ENCODE assay signal across 8 cellular contexts in the genomic region with DNA sequence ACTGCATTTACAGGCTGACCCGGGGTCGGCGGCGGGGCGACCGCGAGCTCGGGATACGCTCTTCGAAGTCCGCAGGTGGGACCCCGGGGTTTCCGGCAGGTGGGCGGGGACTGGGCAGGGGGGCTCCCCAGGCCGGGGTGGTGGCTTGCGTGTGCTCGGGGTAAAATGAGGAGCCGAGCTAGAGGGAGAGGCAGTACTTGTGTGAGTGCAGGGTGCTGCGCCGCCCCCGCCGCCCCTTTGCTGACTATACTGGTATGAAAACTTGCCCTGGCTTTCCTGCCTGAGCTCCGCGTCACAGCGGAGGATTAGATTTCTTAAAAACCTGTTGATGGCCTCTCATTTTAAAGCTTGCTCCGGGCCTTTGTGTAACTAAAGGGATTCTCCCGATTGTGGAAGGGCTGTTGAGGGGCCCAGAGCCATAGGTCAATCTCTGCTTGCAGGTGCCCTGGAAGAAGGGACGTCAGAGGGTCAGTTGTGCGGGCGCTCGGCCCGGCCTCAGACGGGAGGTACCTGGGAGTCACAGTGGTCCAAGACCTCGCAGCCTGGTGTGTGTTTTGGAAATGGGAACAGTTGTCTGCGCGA. TPM values are rescaled to one million over a fixed set of nuclear protein-coding genes. Genes with fewer than 3 reads are reported as not detected.
DNase-seq lines count a peak whose midpoint lies in the region; ATAC-seq and TF ChIP-seq lines count a peak whose summit lies in the region.

No MANE protein-coding gene starts in this region.

- POLR2A ChIA-PET in BJ (lab: Charles Lee): interaction anchor here (0.9 to 1.0 kb wide), 2 partner anchors 13 to 327 kb away, joined by 5 to 8 read pairs; a partner anchor contains a TSS
- POLR2A ChIA-PET in OCI-LY7 (lab: Charles Lee): interaction anchor here (0.6 to 2.6 kb wide), 9 partner anchors 9 to 834 kb away, joined by 3 to 19 read pairs (median 3); no protein-coding TSS in a partner anchor

- H3K4me1 Mint-ChIP-seq in activated T-helper 17 cell treated with anti-CD3 and anti-CD28 coated beads, Interleukin-2, amount 50 U/mL, for 72 hours: peaks cover 17% of the 10 kb centered on the region
- peaks cover 26 to 30% of the 10 kb centered on the region in 2 donors for H3K4me1 Mint-ChIP-seq in natural killer cell
- H3K4me1 Mint-ChIP-seq in stimulated activated naive B cell treated with anti-CD40 and anti-IgM and Interleukin-4, amounts not matched to agents 10 μg/mL and 1 μg/mL and 100 μg/mL, for 72 hours: peaks cover 16 to 37% of the 10 kb centered on the region in 2 donors

- H3K27ac Mint-ChIP-seq in activated T-helper 17 cell treated with anti-CD3 and anti-CD28 coated beads, Interleukin-2, amount 50 U/mL, for 72 hours: peak overlapping the region; percentile 97
- peak overlapping the region; percentile 78 to 89 for H3K27ac Mint-ChIP-seq in natural killer cell
- peak overlapping the region; percentile 94 for H3K27ac Mint-ChIP-seq in stimulated activated naive B cell treated with anti-CD40 and anti-IgM and Interleukin-4, amounts not matched to agents 10 μg/mL and 1 μg/mL and 100 μg/mL, for 72 hours

- CTCF ChIA-PET in BJ (lab: Yijun Ruan, JAX) (interaction anchor here (0.5 to 2.0 kb wide), 8 partner anchors 9 to 327 kb away, joined by 3 to 7 read pairs (median 3); a partner anchor contains a TSS), OCI-LY7 (lab: Charles Lee; ENCODE audit: unreplicated experiment) (no interaction called here)

- peaks cover 13% of the 10 kb centered on the region for H3K4me1 ChIP-seq in OCI-LY7 (ENCODE audit: insufficient read depth, low read length, poor library complexity, severe bottlenecking)

- no peaks in the 10 kb centered on the region for H4K20me1 ChIP-seq in OCI-LY7 (ENCODE audit: insufficient read depth, low read length)

- ATAC-seq in GM19324 (IDR thresholded peaks at IDR 0.05; ENCODE audit: low FRiP score, unreplicated experiment) (peak; percentile 37), HG03442 (IDR thresholded peaks at IDR 0.05; ENCODE audit: unreplicated experiment) (peak; percentile 52), natural killer cell (peak; percentile 53 to 73 (median 62))
- ATAC-seq in activated T-helper 17 cell treated with anti-CD3 and anti-CD28 coated beads, Interleukin-2, amount 50 U/mL, for 72 hours (replicated peaks): peak; percentile 78
- peak; percentile 78 to 79 for ATAC-seq in stimulated activated naive B cell treated with anti-CD40 and anti-IgM and Interleukin-4, amounts not matched to agents 10 μg/mL and 1 μg/mL and 100 μg/mL, for 72 hours (replicated peaks)

- peaks cover 24% of the 10 kb centered on the region for H3K79me2 ChIP-seq in OCI-LY7 (ENCODE audit: insufficient read depth, low read depth, low read length)

- H3K4me3 ChIP-seq in BJ (ENCODE audit: low read depth, low read length) (peak overlapping the region; percentile 69), OCI-LY7 (ENCODE audit: low read depth, low read length, poor library complexity, severe bottlenecking) (peak overlapping the region; percentile 80), fibroblast of mammary gland (ENCODE audit: control insufficient read depth, low read depth, low read length) (peak overlapping the region; percentile 93)

- peak overlapping the region; percentile 85 for H3K4me2 ChIP-seq in OCI-LY7 (ENCODE audit: low read length)

- no peaks in the 10 kb centered on the region for H3K36me3 ChIP-seq in BJ (ENCODE audit: control insufficient read depth, insufficient read depth, low read length)
- H3K36me3 ChIP-seq in OCI-LY7 (ENCODE audit: insufficient read depth, low read length): peaks cover 10% of the 10 kb centered on the region; the same call in 1 of the 2 replicates

- no peaks in the 10 kb centered on the region for H3K9me2 ChIP-seq in OCI-LY7 (ENCODE audit: insufficient read depth, low read length)

- intact Hi-C loops in OCI-LY7 (cut with micrococcal nuclease; ENCODE audit: unreplicated experiment) (no loop called here), natural killer cell (cut with micrococcal nuclease) (loop anchor here (2.0 kb wide), 3 partner anchors 73 to 327 kb away; a partner anchor contains a TSS)

- no peaks in the 10 kb centered on the region for H3K27me3 ChIP-seq in BJ (ENCODE audit: control insufficient read depth, insufficient read depth, low read length)

- peak overlapping the region; percentile 64 for H3K27ac ChIP-seq in OCI-LY7 (ENCODE audit: low read depth, low read length, poor library complexity, severe bottlenecking)

- no peak for TF ChIP-seq CTCF in BJ (IDR thresholded peaks at IDR 0.05; ENCODE audit: insufficient read depth, low read depth, low read length)
- no peak for TF ChIP-seq CTCF in OCI-LY7 (conservative IDR thresholded peaks at IDR 0.05; ENCODE audit: low read length)
- TF ChIP-seq CTCF in fibroblast of mammary gland (conservative IDR thresholded peaks at IDR 0.05; ENCODE audit: control insufficient read depth, insufficient read depth, low read depth, low read length): no peak
- no peak for TF ChIP-seq CTCF in natural killer cell (IDR thresholded peaks at IDR 0.05)

- H3K36me3 Mint-ChIP-seq in activated T-helper 17 cell treated with anti-CD3 and anti-CD28 coated beads, Interleukin-2, amount 50 U/mL, for 72 hours (ENCODE audit: low read depth): peaks cover 29% of the 10 kb centered on the region
- H3K36me3 Mint-ChIP-seq in natural killer cell: no peaks in the 10 kb centered on the region
- H3K36me3 Mint-ChIP-seq in stimulated activated naive B cell treated with anti-CD40 and anti-IgM and Interleukin-4, amounts not matched to agents 10 μg/mL and 1 μg/mL and 100 μg/mL, for 72 hours: peaks cover 17 to 22% of the 10 kb centered on the region in 2 donors

- H3K27me3 Mint-ChIP-seq in activated T-helper 17 cell treated with anti-CD3 and anti-CD28 coated beads, Interleukin-2, amount 50 U/mL, for 72 hours: no peaks in the 10 kb centered on the region
- no peaks in the 10 kb centered on the region for H3K27me3 Mint-ChIP-seq in natural killer cell (ENCODE audit: low read depth in 2 of 2)
- no peaks in the 10 kb centered on the region for H3K27me3 Mint-ChIP-seq in stimulated activated naive B cell treated with anti-CD40 and anti-IgM and Interleukin-4, amounts not matched to agents 10 μg/mL and 1 μg/mL and 100 μg/mL, for 72 hours

- no TSS peak for BruUV-seq in OCI-LY7 (replicated peaks; lab: Mats Ljungman, UMichigan)

- peak overlapping the region; percentile 83 for H3K4me3 Mint-ChIP-seq in activated T-helper 17 cell treated with anti-CD3 and anti-CD28 coated beads, Interleukin-2, amount 50 U/mL, for 72 hours
- H3K4me3 Mint-ChIP-seq in natural killer cell: peak overlapping the region; percentile 95
- H3K4me3 Mint-ChIP-seq in stimulated activated naive B cell treated with anti-CD40 and anti-IgM and Interleukin-4, amounts not matched to agents 10 μg/mL and 1 μg/mL and 100 μg/mL, for 72 hours: peak overlapping the region; percentile 89 to 94

- DNase-seq in BJ (ENCODE audit: low read depth) (no peak), OCI-LY7 (ENCODE audit: low spot score) (peak; percentile 74), fibroblast of mammary gland (ENCODE audit: low read depth) (peak; percentile 52), natural killer cell (no peak)
- peak; percentile 72 for DNase-seq in stimulated activated naive B cell treated with anti-CD40 and anti-IgM and Interleukin-4, amounts not matched to agents 10 μg/mL and 1 μg/mL and 100 μg/mL, for 72 hours

- H3K9me3 ChIP-seq in OCI-LY7 (ENCODE audit: low read length): no peaks in the 10 kb centered on the region

- H2AFZ ChIP-seq in OCI-LY7 (ENCODE audit: low read length): peak overlapping the region; percentile 65; the same call in 1 of the 2 replicates

- no peaks in the 10 kb centered on the region for H3K9me3 Mint-ChIP-seq in activated T-helper 17 cell treated with anti-CD3 and anti-CD28 coated beads, Interleukin-2, amount 50 U/mL, for 72 hours
- no peaks in the 10 kb centered on the region for H3K9me3 Mint-ChIP-seq in natural killer cell
- H3K9me3 Mint-ChIP-seq in stimulated activated naive B cell treated with anti-CD40 and anti-IgM and Interleukin-4, amounts not matched to agents 10 μg/mL and 1 μg/mL and 100 μg/mL, for 72 hours: peaks cover 4 to 6% of the 10 kb centered on the region in 2 donors

RNA-seq across cellular contexts. Expression of a gene that starts 0.5 kb away (rescaled TPM):
- 13.2 and 29.7 TPM in 2 replicates for polyA plus RNA-seq in BJ (2011; rRNA removed)
- polyA minus RNA-seq in BJ (2011; rRNA and poly(A)+ RNA removed): 4.7 and 6.4 TPM in 2 replicates
- 20.9 and 24.3 TPM in 2 replicates for total RNA-seq in OCI-LY7 (2014; rRNA removed; shearing (Covaris generic))
- total RNA-seq in OCI-LY7 (2022) (33.4 and 36.3 TPM in 2 replicates), natural killer cell (10 to 100 TPM; 15.0 to 17.2 (median 15.4) TPM)
- 10 to 100 TPM; 32.2 to 41.1 TPM for total RNA-seq in activated T-helper 17 cell treated with anti-CD3 and anti-CD28 coated beads, Interleukin-2, amount 50 U/mL, for 72 hours

RNA-seq across cellular contexts. Expression of a gene that starts 0.8 kb away (rescaled TPM):
- 0.20 and 0.43 TPM in 2 replicates for polyA plus RNA-seq in BJ (2011; rRNA removed)
- 0.21 and 0.71 TPM in 2 replicates for polyA minus RNA-seq in BJ (2011; rRNA and poly(A)+ RNA removed)
- 0.41 and 2.0 TPM in 2 replicates for total RNA-seq in OCI-LY7 (2014; rRNA removed; shearing (Covaris generic))
- total RNA-seq in OCI-LY7 (2022) (1.6 TPM in 2 replicates), natural killer cell (under 1 TPM; 0.70 to 0.89 (median 0.85) TPM)
- 1 to 10 TPM in 1 of 2 donors, under 1 TPM in 1; 0.45 to 1.1 TPM for total RNA-seq in activated T-helper 17 cell treated with anti-CD3 and anti-CD28 coated beads, Interleukin-2, amount 50 U/mL, for 72 hours

Comparison
In these comparisons a context has a peak if more than half of its experiments do, and no peak if none do; other contexts are left out.
1. DNase-seq: peak in OCI-LY7 (single experiment), fibroblast of mammary gland (single experiment) and stimulated activated naive B cell treated with anti-CD40 and anti-IgM and Interleukin-4, amounts not matched to agents 10 μg/mL and 1 μg/mL and 100 μg/mL, for 72 hours (single experiment); none in BJ (single experiment) and natural killer cell (single experiment).
2. Peak in every context shown above with its lines, with median percentiles within 50 percentile points of each other: H3K4me3 ChIP-seq, ATAC-seq, H3K27ac Mint-ChIP-seq and H3K4me3 Mint-ChIP-seq.